Comparison of ENCODE assay signal across 9 cellular contexts in the genomic region with DNA sequence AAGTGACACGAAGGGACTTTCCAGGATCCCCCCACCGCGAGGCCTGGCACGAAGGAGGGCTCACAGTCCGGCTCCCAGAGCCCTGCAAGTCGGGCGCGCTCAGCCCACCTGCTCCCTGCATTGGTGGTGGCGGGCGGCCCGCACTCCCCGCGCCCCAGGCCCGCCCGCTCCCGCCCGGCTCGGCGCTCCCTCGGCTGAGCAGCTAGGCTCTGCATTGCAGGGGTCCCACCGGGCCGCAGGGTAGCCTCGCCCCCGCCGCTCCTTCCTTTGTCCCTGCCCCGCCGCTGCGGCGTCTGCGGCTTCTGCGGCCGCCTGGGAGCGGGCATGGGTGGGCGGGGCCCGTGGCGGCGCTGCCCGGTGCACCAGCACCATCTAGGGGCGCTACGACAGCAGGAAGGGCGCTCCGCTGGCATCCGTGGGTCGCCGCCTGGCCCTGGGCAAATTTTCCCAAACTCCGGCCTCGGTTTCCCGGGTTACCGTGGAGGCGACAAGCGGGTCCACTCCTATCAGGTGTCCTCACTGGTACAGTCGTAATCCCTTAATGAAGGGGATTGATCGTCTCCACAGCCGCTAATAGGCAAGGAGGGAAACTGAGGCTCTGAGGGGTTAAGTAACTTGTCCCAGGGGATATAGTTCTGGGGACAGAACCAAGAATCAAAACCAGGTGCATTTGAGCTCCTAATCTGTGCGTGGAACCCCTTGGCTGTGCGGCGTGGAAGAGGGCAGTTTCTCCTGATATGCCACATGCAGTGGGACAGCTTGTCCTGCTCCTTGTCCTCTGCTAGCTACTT.
DNase-seq lines count a peak whose midpoint lies in the region; ATAC-seq and TF ChIP-seq lines count a peak whose summit lies in the region.
"Had no signal": no experiment of that assay in that cellular context is flagged by ENCODE, and none has a peak within 500 bp of the region (broad histone marks: within the 10 kb centered on the region; RNA-seq: fewer than 3 reads in every experiment).

No MANE protein-coding gene starts in this region.

- ATAC-seq in GM23338 (peak; percentile 92), GM18870 (IDR thresholded peaks at IDR 0.05; ENCODE audit: unreplicated experiment) (no peak)
- ATAC-seq in CD4-positive, alpha-beta T cell (ENCODE audit: poor library complexity), result no peak

- intact Hi-C loops in CD4-positive, alpha-beta T cell (cut with DNase I, micrococcal nuclease), result no loop called here

- H4K20me1 ChIP-seq in BLaER1 (no peaks in the 10 kb centered on the region), GM23338 (replicated peaks; ENCODE audit: insufficient read depth) (no peaks in the 10 kb centered on the region), fibroblast of lung (ENCODE audit: control insufficient read depth, extremely low read depth, insufficient read depth, low read length) (no peaks in the 10 kb centered on the region), neural cell (ENCODE audit: insufficient read depth) (no peaks in the 10 kb centered on the region)

- peak; percentile 47 to 89 for TF ChIP-seq CTCF in GM23338 (conservative IDR thresholded peaks at IDR 0.05; ENCODE audit: low read depth in 2 of 2)
- TF ChIP-seq CTCF in fibroblast of lung (conservative IDR thresholded peaks at IDR 0.05 in 1 of 2, IDR thresholded peaks at IDR 0.05 in 1 of 2; ENCODE audit: low read depth in 1 of 2, low read length in 2 of 2), result peak in 1 of 2 donors; percentile 31
- TF ChIP-seq CTCF in neural cell (IDR thresholded peaks at IDR 0.05; ENCODE audit: poor library complexity, severe bottlenecking), result peak; percentile 88
- TF ChIP-seq CTCF in CD4-positive, alpha-beta T cell (IDR thresholded peaks at IDR 0.05), result no peak

- H3F3A ChIP-seq in GM23338 (replicated peaks; ENCODE audit: low read depth) (no peaks in the 10 kb centered on the region), neural cell (ENCODE audit: insufficient read depth, low read length, poor library complexity, severe bottlenecking) (no peaks in the 10 kb centered on the region)

- H3K27me3 ChIP-seq in BLaER1 (peaks cover 23% of the 10 kb centered on the region), GM23338 (ENCODE audit: insufficient read depth) (peaks cover 10% of the 10 kb centered on the region), fibroblast of lung (ENCODE audit: control insufficient read depth, insufficient read depth, low read length) (no peaks in the 10 kb centered on the region), neural cell (ENCODE audit: insufficient read depth, low read depth, low read length) (no peaks in the 10 kb centered on the region)
- H3K27me3 ChIP-seq in CD4-positive, alpha-beta T cell (ENCODE audit: control insufficient read depth, insufficient read depth, low read length), result peaks cover 40% of the 10 kb centered on the region

- H3K27ac ChIP-seq in BLaER1 (no peak overlapping the region), GM23338 (ENCODE audit: low read depth) (no peak overlapping the region), fibroblast of lung (ENCODE audit: insufficient read depth, low read length) (no peak overlapping the region), neural cell (ENCODE audit: low read length) (no peak overlapping the region)
- no peak overlapping the region for H3K27ac ChIP-seq in CD4-positive, alpha-beta T cell (ENCODE audit: low read depth, low read length)

- H3K9ac ChIP-seq in BLaER1 (no peak overlapping the region), fibroblast of lung (ENCODE audit: insufficient read depth, low read length) (no peak overlapping the region), neural cell (ENCODE audit: low read length) (peak overlapping the region; percentile 60)

- H3K79me2 ChIP-seq in GM23338 (replicated peaks; ENCODE audit: insufficient read depth) (no peaks in the 10 kb centered on the region), fibroblast of lung (ENCODE audit: control insufficient read depth, insufficient read depth, low read length) (no peaks in the 10 kb centered on the region), neural cell (replicated peaks; ENCODE audit: insufficient read depth, low read length) (no peaks in the 10 kb centered on the region)

- H3K4me3 ChIP-seq in BLaER1 (peak overlapping the region; percentile 51), GM23338 (peak overlapping the region; percentile 70), fibroblast of lung (replicated peaks in 1 of 4; ENCODE audit: control extremely low read depth in 1 of 4, insufficient read depth in 1 of 4, low read depth in 3 of 4, low read length in 4 of 4) (no peak overlapping the region), neural cell (ENCODE audit: low read length) (peak overlapping the region; percentile 63)

- H3K4me2 ChIP-seq in BLaER1 (peak overlapping the region; percentile 77), GM23338 (peak overlapping the region; percentile 88), fibroblast of lung (ENCODE audit: extremely low read depth, insufficient read depth, low read length) (no peak overlapping the region), neural cell (ENCODE audit: low read length) (no peak overlapping the region)

- H3K4me1 ChIP-seq in BLaER1, result 0 out of 2 replicates have a peak, but pooled peaks cover 9% of the 10 kb centered on the region
- H3K4me1 ChIP-seq in GM23338 (ENCODE audit: insufficient read depth), result peaks cover 9% of the 10 kb centered on the region
- H3K4me1 ChIP-seq in fibroblast of lung (ENCODE audit: control insufficient read depth, extremely low read depth, insufficient read depth, low read length), result no peaks in the 10 kb centered on the region

- H3K36me3 ChIP-seq in BLaER1, result no peaks in the 10 kb centered on the region
- H3K36me3 ChIP-seq in GM23338 (ENCODE audit: insufficient read depth), result no peaks in the 10 kb centered on the region
- H3K36me3 ChIP-seq in fibroblast of lung (ENCODE audit: control insufficient read depth, insufficient read depth, low read length), result no peaks in the 10 kb centered on the region
- H3K36me3 ChIP-seq in neural cell (ENCODE audit: insufficient read depth, low read length), result no peaks in the 10 kb centered on the region

- H3K4me3 Mint-ChIP-seq in GM23338, result peak overlapping the region; percentile 70
- H3K4me3 Mint-ChIP-seq in CD4-positive, alpha-beta T cell, result no peak overlapping the region

- peak; percentile 95 for TF ChIP-seq RAD21 in neural cell (conservative IDR thresholded peaks at IDR 0.05)

- peaks cover 12% of the 10 kb centered on the region for H3K4me1 Mint-ChIP-seq in GM23338
- H3K4me1 Mint-ChIP-seq in CD4-positive, alpha-beta T cell (ENCODE audit: low read depth), result no peaks in the 10 kb centered on the region

- CTCF ChIA-PET in CD4-positive, alpha-beta T cell (lab: Charles Lee), result no interaction called here

- H3K9me2 ChIP-seq in GM23338 (ENCODE audit: insufficient read depth) (no peaks in the 10 kb centered on the region), neural cell (ENCODE audit: insufficient read depth, low read length) (no peaks in the 10 kb centered on the region)

- no peak for TF ChIP-seq EP300 in neural cell (conservative IDR thresholded peaks at IDR 0.05; ENCODE audit: poor library complexity, severe bottlenecking)

- H3K27me3 Mint-ChIP-seq in GM23338 (ENCODE audit: insufficient read depth, low read depth, poor library complexity), result peaks cover 8% of the 10 kb centered on the region
- H3K27me3 Mint-ChIP-seq in CD4-positive, alpha-beta T cell, result peaks cover 67% of the 10 kb centered on the region

- H3K9me3 Mint-ChIP-seq in GM23338, result no peaks in the 10 kb centered on the region
- H3K9me3 Mint-ChIP-seq in CD4-positive, alpha-beta T cell, result no peaks in the 10 kb centered on the region
- H3K9me3 Mint-ChIP-seq: IgD-negative memory B cell had no signal

- H3K9me3 ChIP-seq in BLaER1 (no peaks in the 10 kb centered on the region), fibroblast of lung (ENCODE audit: control insufficient read depth, insufficient read depth, low read depth, low read length) (no peaks in the 10 kb centered on the region), neural cell (ENCODE audit: low read length) (no peaks in the 10 kb centered on the region)
- H3K9me3 ChIP-seq in CD4-positive, alpha-beta T cell (ENCODE audit: control insufficient read depth, low read length), result no peaks in the 10 kb centered on the region

- POLR2A ChIA-PET in CD4-positive, alpha-beta T cell (lab: Charles Lee), result no interaction called here

- peak overlapping the region; percentile 98 for H2AFZ ChIP-seq in GM23338
- no peak overlapping the region for H2AFZ ChIP-seq in fibroblast of lung (ENCODE audit: low read length)
- H2AFZ ChIP-seq in neural cell (ENCODE audit: low read depth, low read length), result peak overlapping the region; percentile 10

- DNase-seq in GM23338 (ENCODE audit: low spot score), result peak; percentile 83
- peak; percentile 11 for DNase-seq in RKO (ENCODE audit: low spot score)
- DNase-seq in fibroblast of lung (ENCODE audit: low read depth in 2 of 2), result peak; percentile 2 to 9
- no peak for DNase-seq in T-helper 1 cell
- DNase-seq in CD4-positive, alpha-beta T cell, result no peak

- no peaks in the 10 kb centered on the region for H3K36me3 Mint-ChIP-seq in GM23338 (ENCODE audit: low read depth)
- no peaks in the 10 kb centered on the region for H3K36me3 Mint-ChIP-seq in CD4-positive, alpha-beta T cell (ENCODE audit: low read depth)
- H3K36me3 Mint-ChIP-seq: IgD-negative memory B cell had no signal

- H3K27ac Mint-ChIP-seq in GM23338, result no peak overlapping the region
- no peak overlapping the region for H3K27ac Mint-ChIP-seq in CD4-positive, alpha-beta T cell
- H3K27ac Mint-ChIP-seq: IgD-negative memory B cell had no signal

TF ChIP-seq in GM23338, 12 proteins besides CTCF, POLR2A, EP300 and RAD21:
- TF ChIP-seq POLR2AphosphoS5 (IDR thresholded peaks at IDR 0.05; ENCODE audit: low read depth) (no peak), NANOG (IDR thresholded peaks at IDR 0.05; ENCODE audit: borderline replicate concordance) (no peak), ZNF114 (CRISPR knock-in tag; IDR thresholded peaks at IDR 0.05) (no peak), CREB1 (CRISPR knock-in tag; IDR thresholded peaks at IDR 0.05; ENCODE audit: low read depth) (0 out of 2 replicates have a peak, but pooled peaks have one; percentile 25)
TF ChIP-seq in GM23338: peak in this region for 1.

TF ChIP-seq in neural cell, 6 proteins besides CTCF, POLR2A, EP300 and RAD21:
- TF ChIP-seq SMC3 (conservative IDR thresholded peaks at IDR 0.05; ENCODE audit: poor library complexity), result peak; percentile 92
- peak; percentile 75 for TF ChIP-seq MXI1 (conservative IDR thresholded peaks at IDR 0.05; ENCODE audit: poor library complexity, severe bottlenecking)
- TF ChIP-seq TAF1 (IDR thresholded peaks at IDR 0.05; ENCODE audit: low read depth), result no peak

Comparison
In these comparisons a context has a peak if more than half of its experiments do, and no peak if none do; other contexts are left out.
1. H3K4me2 ChIP-seq: peak in BLaER1 (single experiment) and GM23338 (single experiment); none in fibroblast of lung (single experiment) and neural cell (single experiment).
2. H3K4me3 ChIP-seq: peak in BLaER1 (single experiment), GM23338 (single experiment) and neural cell (single experiment); none in fibroblast of lung (0 of 4).
3. DNase-seq: peak in GM23338 (single experiment), RKO (single experiment) and fibroblast of lung (2 of 2); none in T-helper 1 cell (0 of 5) and CD4-positive, alpha-beta T cell (0 of 10).